1 cellular context compared by ENCODE assay signal in genomic region chr20:62861732-62862336, GRCh38.
TF ChIP-seq lines count a peak whose summit lies in the region.

Gene TCFL5 (minus strand): TSS chr20:62861822. CDS start chr20:62861670, 152 bp downstream.

TF ChIP-seq in HepG2, 621 proteins besides CTCF, POLR2A, EP300 and RAD21 (continued from another document and continues in another):
- TF ChIP-seq ZNF235 (CRISPR knock-in tag; IDR thresholded peaks at IDR 0.05; ENCODE audit: borderline replicate concordance) (peak; percentile 24; the same call in 1 of the 2 replicates), ZBTB42 (CRISPR knock-in tag; IDR thresholded peaks at IDR 0.05) (no peak), ZNF770 (CRISPR knock-in tag; IDR thresholded peaks at IDR 0.05) (peak; percentile 76), PAF1 (CRISPR knock-in tag; IDR thresholded peaks at IDR 0.05) (no peak), WIZ (CRISPR knock-in tag; IDR thresholded peaks at IDR 0.05) (peak; percentile 80), HNRNPLL (IDR thresholded peaks at IDR 0.05; ENCODE audit: low read depth, low read length, poor library complexity, severe bottlenecking) (peak; percentile 94), KLF16 (CRISPR knock-in tag; IDR thresholded peaks at IDR 0.05) (peak in 1 of 2 experiments; percentile 83; a peak in 2 of 4 replicates), ZNF883 (CRISPR knock-in tag; IDR thresholded peaks at IDR 0.05; ENCODE audit: not compliant biosample characterization) (peak; percentile 97), ZNF674 (CRISPR knock-in tag; IDR thresholded peaks at IDR 0.05; ENCODE audit: low read depth) (no peak), ZBTB37 (CRISPR knock-in tag; IDR thresholded peaks at IDR 0.05) (no peak), RCOR2 (CRISPR knock-in tag; IDR thresholded peaks at IDR 0.05) (peak; percentile 60; the same call in 1 of the 2 replicates), KLF9 (CRISPR knock-in tag; IDR thresholded peaks at IDR 0.05; ENCODE audit: low read depth) (peak; percentile 77; the same call in 1 of the 2 replicates), SPEN (CRISPR knock-in tag; IDR thresholded peaks at IDR 0.05; ENCODE audit: low read depth) (peak; percentile 94), KMT2A (CRISPR knock-in tag; IDR thresholded peaks at IDR 0.05) (peak; percentile 50; the same call in 1 of the 2 replicates), CCAR2 (optimal IDR thresholded peaks at IDR 0.05; ENCODE audit: low read depth, low read length) (no peak), ZBTB39 (CRISPR knock-in tag; IDR thresholded peaks at IDR 0.05) (no peak), RBFOX2 (IDR thresholded peaks at IDR 0.05; ENCODE audit: low read depth, low read length) (peak; percentile 52; the same call in 1 of the 2 replicates), HNRNPK (IDR thresholded peaks at IDR 0.05; ENCODE audit: low read depth, low read length, poor library complexity, severe bottlenecking) (no peak), POLR2AphosphoS5 (IDR thresholded peaks at IDR 0.05; ENCODE audit: low read depth, low read length) (peak; percentile 74), ZNF615 (CRISPR knock-in tag; IDR thresholded peaks at IDR 0.05; ENCODE audit: borderline replicate concordance) (no peak), ELF1 (CRISPR knock-in tag; IDR thresholded peaks at IDR 0.05) (peak; percentile 62), THAP9 (CRISPR knock-in tag; IDR thresholded peaks at IDR 0.05; ENCODE audit: borderline replicate concordance) (peak; percentile 91), HMGA1 (CRISPR knock-in tag; conservative IDR thresholded peaks at IDR 0.05) (no peak), ZNF430 (CRISPR knock-in tag; IDR thresholded peaks at IDR 0.05) (no peak; the same call in 1 of the 2 replicates), SNRNP70 (IDR thresholded peaks at IDR 0.05; ENCODE audit: low read depth, low read length) (no peak), REXO4 (CRISPR knock-in tag; IDR thresholded peaks at IDR 0.05; ENCODE audit: borderline replicate concordance) (0 out of 2 replicates have a peak, but pooled peaks have one; percentile 73), ZNF784 (CRISPR knock-in tag; IDR thresholded peaks at IDR 0.05; ENCODE audit: borderline replicate concordance) (peak; percentile 86; the same call in 1 of the 2 replicates), ONECUT2 (CRISPR knock-in tag; IDR thresholded peaks at IDR 0.05) (peak; percentile 55; the same call in 1 of the 2 replicates), ZNF513 (CRISPR knock-in tag; conservative IDR thresholded peaks at IDR 0.05) (no peak), ZSCAN31 (CRISPR knock-in tag; IDR thresholded peaks at IDR 0.05; ENCODE audit: low read depth) (peak; percentile 59; the same call in 1 of the 2 replicates), ATF4 (CRISPR knock-in tag; IDR thresholded peaks at IDR 0.05) (0 out of 4 replicates have a peak, but pooled peaks of 1 of the 2 experiments have one; percentile 7), MYNN (CRISPR knock-in tag; IDR thresholded peaks at IDR 0.05; ENCODE audit: low read depth) (peak; percentile 84; the same call in 1 of the 2 replicates), KAT7 (CRISPR knock-in tag; IDR thresholded peaks at IDR 0.05; ENCODE audit: borderline replicate concordance) (no peak), ZNF367 (CRISPR knock-in tag; IDR thresholded peaks at IDR 0.05; ENCODE audit: borderline replicate concordance) (peak; percentile 95), JDP2 (CRISPR knock-in tag; IDR thresholded peaks at IDR 0.05; ENCODE audit: borderline replicate concordance) (no peak), ETV6 (CRISPR knock-in tag; conservative IDR thresholded peaks at IDR 0.05) (peak; percentile 89), ZNF747 (CRISPR knock-in tag; IDR thresholded peaks at IDR 0.05; ENCODE audit: borderline replicate concordance) (peak; percentile 79; the same call in 1 of the 2 replicates), MTA1 (CRISPR knock-in tag; IDR thresholded peaks at IDR 0.05; ENCODE audit: borderline replicate concordance) (peak; percentile 95; the same call in 1 of the 2 replicates), BCL6 (CRISPR knock-in tag; IDR thresholded peaks at IDR 0.05) (peak; percentile 63), RFX3 (CRISPR knock-in tag; IDR thresholded peaks at IDR 0.05) (no peak), XRCC5 (optimal IDR thresholded peaks at IDR 0.05; ENCODE audit: low read length) (peak; percentile 80), ASH2L (IDR thresholded peaks at IDR 0.05; ENCODE audit: insufficient read length, low read depth, low read length) (peak; percentile 47), ZSCAN9 (CRISPR knock-in tag; IDR thresholded peaks at IDR 0.05; ENCODE audit: borderline replicate concordance) (peak; percentile 91), MATR3 (CRISPR knock-in tag; IDR thresholded peaks at IDR 0.05) (no peak), HDAC1 (CRISPR knock-in tag; IDR thresholded peaks at IDR 0.05) (peak; percentile 91), KDM4B (CRISPR knock-in tag; IDR thresholded peaks at IDR 0.05) (peak; percentile 81; the same call in 1 of the 2 replicates), KAT2B (IDR thresholded peaks at IDR 0.05; ENCODE audit: borderline replicate concordance, low read depth, low read length) (no peak), ZSCAN21 (CRISPR knock-in tag; IDR thresholded peaks at IDR 0.05; ENCODE audit: borderline replicate concordance) (peak; percentile 98), ARID4A (CRISPR knock-in tag; IDR thresholded peaks at IDR 0.05; ENCODE audit: borderline replicate concordance) (peak; percentile 91), ZEB1 (IDR thresholded peaks at IDR 0.05; ENCODE audit: insufficient replicate concordance, low read depth) (no peak)
